Comparison of ENCODE assay signal across 2 cellular contexts in genomic region chr2:85048534-85048933, GRCh38.
TF ChIP-seq lines count a peak whose summit lies in the region.

No MANE protein-coding gene starts in this region.

TF ChIP-seq in GM23338, 12 proteins besides CTCF, POLR2A, EP300 and RAD21:
- TF ChIP-seq REST (IDR thresholded peaks at IDR 0.05; ENCODE audit: unreplicated experiment) (no peak), ZNF331 (CRISPR knock-in tag; IDR thresholded peaks at IDR 0.05; ENCODE audit: low read depth) (no peak), JUNB (IDR thresholded peaks at IDR 0.05; ENCODE audit: unreplicated experiment) (no peak), POLR2AphosphoS5 (IDR thresholded peaks at IDR 0.05; ENCODE audit: low read depth) (no peak), NANOG (IDR thresholded peaks at IDR 0.05; ENCODE audit: borderline replicate concordance) (no peak), ZNF114 (CRISPR knock-in tag; IDR thresholded peaks at IDR 0.05) (no peak), CREB1 (CRISPR knock-in tag; IDR thresholded peaks at IDR 0.05; ENCODE audit: low read depth) (no peak)
- TF ChIP-seq, protein P1, sequence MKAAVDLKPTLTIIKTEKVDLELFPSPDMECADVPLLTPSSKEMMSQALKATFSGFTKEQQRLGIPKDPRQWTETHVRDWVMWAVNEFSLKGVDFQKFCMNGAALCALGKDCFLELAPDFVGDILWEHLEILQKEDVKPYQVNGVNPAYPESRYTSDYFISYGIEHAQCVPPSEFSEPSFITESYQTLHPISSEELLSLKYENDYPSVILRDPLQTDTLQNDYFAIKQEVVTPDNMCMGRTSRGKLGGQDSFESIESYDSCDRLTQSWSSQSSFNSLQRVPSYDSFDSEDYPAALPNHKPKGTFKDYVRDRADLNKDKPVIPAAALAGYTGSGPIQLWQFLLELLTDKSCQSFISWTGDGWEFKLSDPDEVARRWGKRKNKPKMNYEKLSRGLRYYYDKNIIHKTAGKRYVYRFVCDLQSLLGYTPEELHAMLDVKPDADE (IDR thresholded peaks at IDR 0.05) = no peak

TF ChIP-seq in WTC11, 78 proteins besides CTCF, POLR2A, EP300 and RAD21 (continued from another document):
- TF ChIP-seq, protein P2, sequence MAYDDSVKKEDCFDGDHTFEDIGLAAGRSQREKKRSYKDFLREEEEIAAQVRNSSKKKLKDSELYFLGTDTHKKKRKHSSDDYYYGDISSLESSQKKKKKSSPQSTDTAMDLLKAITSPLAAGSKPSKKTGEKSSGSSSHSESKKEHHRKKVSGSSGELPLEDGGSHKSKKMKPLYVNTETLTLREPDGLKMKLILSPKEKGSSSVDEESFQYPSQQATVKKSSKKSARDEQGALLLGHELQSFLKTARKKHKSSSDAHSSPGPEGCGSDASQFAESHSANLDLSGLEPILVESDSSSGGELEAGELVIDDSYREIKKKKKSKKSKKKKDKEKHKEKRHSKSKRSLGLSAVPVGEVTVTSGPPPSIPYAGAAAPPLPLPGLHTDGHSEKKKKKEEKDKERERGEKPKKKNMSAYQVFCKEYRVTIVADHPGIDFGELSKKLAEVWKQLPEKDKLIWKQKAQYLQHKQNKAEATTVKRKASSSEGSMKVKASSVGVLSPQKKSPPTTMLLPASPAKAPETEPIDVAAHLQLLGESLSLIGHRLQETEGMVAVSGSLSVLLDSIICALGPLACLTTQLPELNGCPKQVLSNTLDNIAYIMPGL (CRISPR knock-in tag; IDR thresholded peaks at IDR 0.05) = no peak
- no peak for TF ChIP-seq HMGA2 (CRISPR knock-in tag; IDR thresholded peaks at IDR 0.05)
TF ChIP-seq in WTC11: peak in this region for 0.
